ENCODE assay signal across 2 cellular contexts in the genomic region with DNA sequence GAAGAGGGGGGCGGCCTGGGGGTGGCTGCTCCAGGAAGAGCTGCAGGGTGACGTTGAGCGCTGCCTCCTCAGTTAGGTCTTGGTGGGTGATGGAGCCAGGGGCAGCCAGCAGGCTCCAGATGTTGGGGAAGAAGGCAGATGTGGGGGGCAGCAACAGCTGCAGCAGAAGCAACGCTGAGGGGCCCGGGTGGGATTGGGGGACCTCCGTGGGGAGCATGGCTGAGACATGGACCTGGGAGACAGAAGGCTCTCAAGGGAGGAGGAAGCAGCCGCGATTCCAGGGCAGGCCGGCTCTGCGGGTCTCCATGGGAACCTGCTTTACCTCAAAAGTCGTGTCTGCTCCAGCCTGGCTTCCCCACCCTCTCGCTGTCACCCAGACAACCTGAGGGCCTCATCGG.
TF ChIP-seq lines count a peak whose summit lies in the region.

No MANE protein-coding gene starts in this region.

TF ChIP-seq in A549, 52 proteins besides CTCF, POLR2A, EP300 and RAD21:
- no peak for TF ChIP-seq KDM1A (IDR thresholded peaks at IDR 0.05; ENCODE audit: low read depth)
- no peak for TF ChIP-seq JUN (IDR thresholded peaks at IDR 0.05)
- no peak for TF ChIP-seq HEYL (CRISPR knock-in tag; IDR thresholded peaks at IDR 0.05)
- TF ChIP-seq HOXB13 (CRISPR knock-in tag; IDR thresholded peaks at IDR 0.05; ENCODE audit: low read depth), result no peak
- no peak for TF ChIP-seq RFX5 (IDR thresholded peaks at IDR 0.05)
- TF ChIP-seq BHLHE40 (IDR thresholded peaks at IDR 0.05; ENCODE audit: low read depth, low read length), result no peak
- TF ChIP-seq SMC3 (IDR thresholded peaks at IDR 0.05), result no peak
- TF ChIP-seq, protein P1, sequence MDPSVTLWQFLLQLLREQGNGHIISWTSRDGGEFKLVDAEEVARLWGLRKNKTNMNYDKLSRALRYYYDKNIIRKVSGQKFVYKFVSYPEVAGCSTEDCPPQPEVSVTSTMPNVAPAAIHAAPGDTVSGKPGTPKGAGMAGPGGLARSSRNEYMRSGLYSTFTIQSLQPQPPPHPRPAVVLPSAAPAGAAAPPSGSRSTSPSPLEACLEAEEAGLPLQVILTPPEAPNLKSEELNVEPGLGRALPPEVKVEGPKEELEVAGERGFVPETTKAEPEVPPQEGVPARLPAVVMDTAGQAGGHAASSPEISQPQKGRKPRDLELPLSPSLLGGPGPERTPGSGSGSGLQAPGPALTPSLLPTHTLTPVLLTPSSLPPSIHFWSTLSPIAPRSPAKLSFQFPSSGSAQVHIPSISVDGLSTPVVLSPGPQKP (IDR thresholded peaks at IDR 0.05; ENCODE audit: low read depth, low read length), result no peak
- TF ChIP-seq E2F6 (IDR thresholded peaks at IDR 0.05; ENCODE audit: borderline replicate concordance, low read depth), result no peak

TF ChIP-seq in liver, 16 proteins besides CTCF, POLR2A, EP300 and RAD21:
- TF ChIP-seq EGR1 (IDR thresholded peaks at IDR 0.05; ENCODE audit: low read depth in 2 of 2), result no peak
- no peak for TF ChIP-seq FOXA1 (IDR thresholded peaks at IDR 0.05)
- TF ChIP-seq HNF4G (IDR thresholded peaks at IDR 0.05), result no peak
- TF ChIP-seq REST (IDR thresholded peaks at IDR 0.05), result no peak
- TF ChIP-seq, protein P2, sequence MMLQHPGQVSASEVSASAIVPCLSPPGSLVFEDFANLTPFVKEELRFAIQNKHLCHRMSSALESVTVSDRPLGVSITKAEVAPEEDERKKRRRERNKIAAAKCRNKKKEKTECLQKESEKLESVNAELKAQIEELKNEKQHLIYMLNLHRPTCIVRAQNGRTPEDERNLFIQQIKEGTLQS (IDR thresholded peaks at IDR 0.05), result no peak
- TF ChIP-seq GABPA (IDR thresholded peaks at IDR 0.05 in 1 of 2, conservative IDR thresholded peaks at IDR 0.05 in 1 of 2), result no peak
TF ChIP-seq in liver: peak in this region for 0.
